ENCODE assay signal across 8 cellular contexts in genomic region chr6:31402324-31403282, GRCh38. TPM values are rescaled to one million over a fixed set of nuclear protein-coding genes. Genes with fewer than 3 reads are reported as not detected.
DNase-seq lines count a peak whose midpoint lies in the region; TF ChIP-seq lines count a peak whose summit lies in the region.

No MANE protein-coding gene starts in this region.

- TF ChIP-seq POLR2A in esophagus muscularis mucosa (IDR thresholded peaks at IDR 0.05; ENCODE audit: low read depth): no peak

- no peak overlapping the region for H4K91ac ChIP-seq in neuronal stem cell (ENCODE audit: low read depth, low read length, poor library complexity)

- no peaks in the 10 kb centered on the region for H3K9me3 Mint-ChIP-seq in activated CD4-positive, alpha-beta memory T cell treated with anti-CD3 and anti-CD28 coated beads, Interleukin-2, amount 10 ng/mL, durations not matched to agents 7 days and 5 days

- no peak for TF ChIP-seq CTCF in esophagus muscularis mucosa (IDR thresholded peaks at IDR 0.05)

- peaks cover 8% of the 10 kb centered on the region for H3K79me1 ChIP-seq in neuronal stem cell (ENCODE audit: low read depth, low read length)

- no peak overlapping the region for H2BK12ac ChIP-seq in neuronal stem cell (ENCODE audit: low read length)

- H3K36me3 Mint-ChIP-seq in activated CD4-positive, alpha-beta memory T cell treated with anti-CD3 and anti-CD28 coated beads, Interleukin-2, amount 10 ng/mL, durations not matched to agents 7 days and 5 days (ENCODE audit: low read depth): peaks cover 14% of the 10 kb centered on the region

- H2AFZ ChIP-seq in neuronal stem cell (ENCODE audit: low read length): peak overlapping the region; percentile 97

- peak overlapping the region; percentile 72 for H3K27ac Mint-ChIP-seq in activated CD4-positive, alpha-beta memory T cell treated with anti-CD3 and anti-CD28 coated beads, Interleukin-2, amount 10 ng/mL, durations not matched to agents 7 days and 5 days

- no peak overlapping the region for H2AK5ac ChIP-seq in neuronal stem cell (ENCODE audit: low read depth, low read length)

- TF ChIP-seq EP300 in esophagus muscularis mucosa (IDR thresholded peaks at IDR 0.05): no peak

- H3K9me3 ChIP-seq in esophagus muscularis mucosa (no peaks in the 10 kb centered on the region), neuronal stem cell (replicated peaks in 1 of 2; ENCODE audit: control insufficient read depth in 2 of 2, insufficient read depth in 1 of 2, low read depth in 1 of 2, low read length in 2 of 2) (peaks cover 2 to 17% of the 10 kb centered on the region in 2 donors)

- WGBS in esophagus muscularis mucosa: 10% methylated on average over 26 of the region's 27 CpGs
- WGBS in neuronal stem cell (ENCODE audit: extremely low coverage in 2 of 2, insufficient read length in 2 of 2, insufficient replicate concordance in 1 of 2), 2 donors: no CpG with 5 or more reads among the region's 27 CpGs

- no peak overlapping the region for H3K14ac ChIP-seq in neuronal stem cell (ENCODE audit: low read length)

- peaks cover 55 to 77% (median 73%) of the 10 kb centered on the region in 4 donors for H3K4me1 ChIP-seq in esophagus muscularis mucosa
- peaks cover 4 to 7% of the 10 kb centered on the region in 2 donors for H3K4me1 ChIP-seq in neuronal stem cell (ENCODE audit: control insufficient read depth in 2 of 2, insufficient read depth in 1 of 2, low read depth in 1 of 2, low read length in 2 of 2)

- peak overlapping the region; percentile 57 for H2BK5ac ChIP-seq in neuronal stem cell (ENCODE audit: low read length)

- POLR2A ChIA-PET in activated CD4-positive, alpha-beta memory T cell treated with anti-CD3 and anti-CD28 coated beads, Interleukin-2, amount 10 ng/mL, durations not matched to agents 7 days and 5 days (lab: Charles Lee): interaction anchor here (0.9 to 2.8 kb wide), 8 partner anchors 40 to 1569 kb away, joined by 3 to 20 read pairs (median 3); no protein-coding TSS in a partner anchor

- CTCF ChIA-PET in activated CD4-positive, alpha-beta memory T cell treated with anti-CD3 and anti-CD28 coated beads, Interleukin-2, amount 10 ng/mL, durations not matched to agents 7 days and 5 days (lab: Charles Lee): interaction anchor here (0.9 to 2.2 kb wide), 5 partner anchors 8 to 139 kb away, joined by 3 to 7 read pairs (median 4); partner anchors contain the start of gene DDX39B

- no peak overlapping the region for H3K9ac ChIP-seq in neuronal stem cell (ENCODE audit: low read depth, low read length, poor library complexity)

- H3K18ac ChIP-seq in neuronal stem cell (ENCODE audit: low read length): peak overlapping the region; percentile 89

- H3K4ac ChIP-seq in neuronal stem cell (ENCODE audit: low read length): no peak overlapping the region

- no peak overlapping the region for H4K8ac ChIP-seq in neuronal stem cell (ENCODE audit: low read depth, low read length)

- intact Hi-C loops in esophagus muscularis mucosa (cut with DNase I): no loop called here

- peak overlapping the region; percentile 67 for H3K23ac ChIP-seq in neuronal stem cell (ENCODE audit: low read depth, low read length, poor library complexity)

- peak overlapping the region; percentile 56 to 87 (median 78) for H3K4me3 ChIP-seq in esophagus muscularis mucosa
- H3K4me3 ChIP-seq in neuronal stem cell (ENCODE audit: low read length in 2 of 2): peak overlapping the region; percentile 52 to 65

- H3K36me3 ChIP-seq in esophagus muscularis mucosa (no peaks in the 10 kb centered on the region), neuronal stem cell (replicated peaks in 1 of 2; ENCODE audit: control insufficient read depth in 2 of 2, insufficient read depth in 2 of 2, low read length in 2 of 2) (peaks cover 0 to 2% of the 10 kb centered on the region in 2 donors)

- peak overlapping the region; percentile 87 for H3K4me3 Mint-ChIP-seq in activated CD4-positive, alpha-beta memory T cell treated with anti-CD3 and anti-CD28 coated beads, Interleukin-2, amount 10 ng/mL, durations not matched to agents 7 days and 5 days

- peaks cover 2% of the 10 kb centered on the region for H3K27me3 Mint-ChIP-seq in activated CD4-positive, alpha-beta memory T cell treated with anti-CD3 and anti-CD28 coated beads, Interleukin-2, amount 10 ng/mL, durations not matched to agents 7 days and 5 days

- H3K27me3 ChIP-seq in esophagus muscularis mucosa (no peaks in the 10 kb centered on the region), neuronal stem cell (ENCODE audit: control insufficient read depth in 3 of 3, insufficient read depth in 3 of 3, low read depth in 1 of 3, low read length in 3 of 3) (peaks cover 0 to 61% (median 3%) of the 10 kb centered on the region in 3 experiments)

- H3K27ac ChIP-seq in esophagus muscularis mucosa (replicated peaks in 1 of 4) (peak overlapping the region; percentile 94 to 98 (median 96)), neuronal stem cell (replicated peaks; ENCODE audit: low read length) (peak overlapping the region; percentile 78)

- DNase-seq in NCI-H2196 (lab: John Stamatoyannopoulos, UW; ENCODE audit: unreplicated experiment): peak; percentile 28
- DNase-seq in NCI-H2196 treated with DMSO at 0.1 percent for 48 hours (lab: John Stamatoyannopoulos, UW; ENCODE audit: unreplicated experiment): no peak
- DNase-seq in HS-27A (ENCODE audit: low read depth): peak; percentile 29
- peak; percentile 52 for DNase-seq in activated CD4-positive, alpha-beta memory T cell treated with anti-CD3 and anti-CD28 coated beads, Interleukin-2, amount 10 ng/mL, durations not matched to agents 7 days and 5 days
- DNase-seq in esophagus muscularis mucosa (ENCODE audit: extremely low spot score): no peak
- DNase-seq in neuronal stem cell (ENCODE audit: low spot score): no peak
- no peak for DNase-seq in MV-4-11 (lab: John Stamatoyannopoulos, UW)
- no peak for DNase-seq in HK-2 (ENCODE audit: unreplicated experiment)

- H2BK120ac ChIP-seq in neuronal stem cell (ENCODE audit: low read depth, low read length): peak overlapping the region; percentile 24

- peak overlapping the region; percentile 68 for H2BK15ac ChIP-seq in neuronal stem cell (ENCODE audit: low read length)

- peaks cover 62% of the 10 kb centered on the region for H3K4me1 Mint-ChIP-seq in activated CD4-positive, alpha-beta memory T cell treated with anti-CD3 and anti-CD28 coated beads, Interleukin-2, amount 10 ng/mL, durations not matched to agents 7 days and 5 days

- peak overlapping the region; percentile 62 for H3K4me2 ChIP-seq in neuronal stem cell (ENCODE audit: insufficient read depth, low read length, poor library complexity, severe bottlenecking)

RNA-seq across cellular contexts. Expression of gene MICA, which starts 0.8 kb away (rescaled TPM):
- total RNA-seq in activated CD4-positive, alpha-beta memory T cell treated with anti-CD3 and anti-CD28 coated beads, Interleukin-2, amount 10 ng/mL, durations not matched to agents 7 days and 5 days: 10 to 100 TPM; 12.0 to 12.3 TPM
- 10 to 100 TPM; 18.9 to 35.4 (median 22.3) TPM for total RNA-seq in esophagus muscularis mucosa
- polyA plus RNA-seq in neuronal stem cell (2013, experiment 1 of 2): 16.9 TPM
- 17.1 TPM for polyA plus RNA-seq in neuronal stem cell (2013, experiment 2 of 2)

RNA-seq across cellular contexts. Expression of gene HLA-B, which starts 45.6 kb away (rescaled TPM):
- 1,000 to 10,000 TPM; 5,151 to 5,157 TPM for total RNA-seq in activated CD4-positive, alpha-beta memory T cell treated with anti-CD3 and anti-CD28 coated beads, Interleukin-2, amount 10 ng/mL, durations not matched to agents 7 days and 5 days
- total RNA-seq in esophagus muscularis mucosa: 100 to 1,000 TPM; 336 to 628 (median 502) TPM
- 40.0 TPM for polyA plus RNA-seq in neuronal stem cell (2013, experiment 1 of 2)
- 38.4 TPM for polyA plus RNA-seq in neuronal stem cell (2013, experiment 2 of 2)

Comparison
In these comparisons a context has a peak if more than half of its experiments do, and no peak if none do; other contexts are left out.
1. DNase-seq: peak in NCI-H2196 (single experiment), HS-27A (single experiment) and activated CD4-positive, alpha-beta memory T cell treated with anti-CD3 and anti-CD28 coated beads, Interleukin-2, amount 10 ng/mL, durations not matched to agents 7 days and 5 days (single experiment); none in NCI-H2196 treated with DMSO at 0.1 percent for 48 hours (single experiment), esophagus muscularis mucosa (single experiment), neuronal stem cell (single experiment), MV-4-11 (single experiment) and HK-2 (single experiment).
2. RNA of gene HLA-B, which starts 45.6 kb away (total RNA-seq): 5,151 to 5,157 TPM in activated CD4-positive, alpha-beta memory T cell treated with anti-CD3 and anti-CD28 coated beads, Interleukin-2, amount 10 ng/mL, durations not matched to agents 7 days and 5 days; 336 to 628 TPM in esophagus muscularis mucosa; every median in the first group is over 4 times any median in the second.